Comparison of ENCODE assay signal across 1 cellular context in genomic region chr3:52014613-52015012, GRCh38.
TF ChIP-seq lines count a peak whose summit lies in the region.

No MANE protein-coding gene starts in this region.

TF ChIP-seq in IMR-90, 13 proteins besides CTCF, POLR2A, EP300 and RAD21:
- TF ChIP-seq CEBPB (IDR thresholded peaks at IDR 0.05; ENCODE audit: low read depth, low read length) (no peak), SMC3 (IDR thresholded peaks at IDR 0.05; ENCODE audit: low read depth, low read length) (0 out of 2 replicates have a peak, but pooled peaks have one; percentile 12), BHLHE40 (IDR thresholded peaks at IDR 0.05; ENCODE audit: low read depth, low read length) (no peak)
